2 cellular contexts compared by ENCODE assay signal in genomic region chr3:169510378-169510777, GRCh38.
A peak's percentile ranks its signal among the peaks of the same experiment; 100 is the strongest.
TF ChIP-seq lines count a peak whose summit lies in the region.

No MANE protein-coding gene starts in this region.

TF ChIP-seq in SK-N-SH, 30 proteins besides CTCF, POLR2A, EP300 and RAD21 (continued from another document):
- no peak for TF ChIP-seq PBX3 (IDR thresholded peaks at IDR 0.05)
- TF ChIP-seq FOXM1 (IDR thresholded peaks at IDR 0.05; ENCODE audit: low read depth), result no peak
- peak; percentile 78 for TF ChIP-seq GATA2 (CRISPR knock-in tag; IDR thresholded peaks at IDR 0.05)
- no peak for TF ChIP-seq TEAD4 (IDR thresholded peaks at IDR 0.05; ENCODE audit: borderline replicate concordance, insufficient read depth)
- peak; percentile 49; the same call in 1 of the 2 replicates for TF ChIP-seq RCOR1 (IDR thresholded peaks at IDR 0.05; ENCODE audit: low read length)
- TF ChIP-seq TAF1 (IDR thresholded peaks at IDR 0.05; ENCODE audit: borderline replicate concordance, low read depth, low read length), result no peak
- TF ChIP-seq EZH2phosphoT487 (IDR thresholded peaks at IDR 0.05; ENCODE audit: borderline replicate concordance, low read depth), result no peak
- no peak for TF ChIP-seq CHD2 (IDR thresholded peaks at IDR 0.05; ENCODE audit: low read length, partially characterized antibody)
- TF ChIP-seq REST (IDR thresholded peaks at IDR 0.05; ENCODE audit: low read depth, low read length), result no peak
- TF ChIP-seq TCF12 (IDR thresholded peaks at IDR 0.05), result no peak
- no peak for TF ChIP-seq NRF1 (IDR thresholded peaks at IDR 0.05; ENCODE audit: low read depth, low read length)
- no peak for TF ChIP-seq JUND (IDR thresholded peaks at IDR 0.05)

TF ChIP-seq in SK-N-SH treated with all-trans-retinoic acid at 6 μM for 48 hours, 23 proteins besides CTCF, POLR2A, EP300 and RAD21 (continued from another document):
- TF ChIP-seq TSHZ2 (CRISPR knock-in tag; IDR thresholded peaks at IDR 0.05) (no peak), RARB (CRISPR knock-in tag; IDR thresholded peaks at IDR 0.05) (no peak), CREB5 (CRISPR knock-in tag; IDR thresholded peaks at IDR 0.05; ENCODE audit: low read depth) (no peak), ARNTL (CRISPR knock-in tag; IDR thresholded peaks at IDR 0.05; ENCODE audit: borderline replicate concordance, low read depth) (no peak)
